1 cellular context compared by ENCODE assay signal in genomic region chr11:108592591-108593213, GRCh38.
TF ChIP-seq lines count a peak whose summit lies in the region.

No MANE protein-coding gene starts in this region.

TF ChIP-seq in HEK293, 187 proteins besides CTCF, POLR2A, EP300 and RAD21 (continued from another document):
- TF ChIP-seq ZNF501 (tag by site-specific recombination; IDR thresholded peaks at IDR 0.05) (0 out of 2 replicates have a peak, but pooled peaks have one; percentile 34), ZBTB8A (tag by site-specific recombination; IDR thresholded peaks at IDR 0.05) (0 out of 2 replicates have a peak, but pooled peaks have one; percentile 8), ZNF335 (tag by site-specific recombination; conservative IDR thresholded peaks at IDR 0.05) (peak; percentile 60; the same call in 1 of the 2 replicates), ZNF621 (tag by site-specific recombination; IDR thresholded peaks at IDR 0.05) (no peak), PRDM4 (tag by site-specific recombination; IDR thresholded peaks at IDR 0.05) (no peak), ZNF426 (tag by site-specific recombination; IDR thresholded peaks at IDR 0.05) (no peak), ZNF654 (tag by site-specific recombination; IDR thresholded peaks at IDR 0.05; ENCODE audit: low read depth) (no peak), GLIS1 (tag by site-specific recombination; IDR thresholded peaks at IDR 0.05) (0 out of 2 replicates have a peak, but pooled peaks have one; percentile 21), ZNF530 (tag by site-specific recombination; IDR thresholded peaks at IDR 0.05; ENCODE audit: low read depth) (no peak), OSR2 (tag by site-specific recombination; IDR thresholded peaks at IDR 0.05) (no peak), ZNF341 (tag by site-specific recombination; IDR thresholded peaks at IDR 0.05; ENCODE audit: low read depth) (peak; percentile 23; the same call in 1 of the 2 replicates)
TF ChIP-seq in HEK293: peak in this region for 13.
